Comparison of ENCODE assay signal across 1 cellular context in the genomic region with DNA sequence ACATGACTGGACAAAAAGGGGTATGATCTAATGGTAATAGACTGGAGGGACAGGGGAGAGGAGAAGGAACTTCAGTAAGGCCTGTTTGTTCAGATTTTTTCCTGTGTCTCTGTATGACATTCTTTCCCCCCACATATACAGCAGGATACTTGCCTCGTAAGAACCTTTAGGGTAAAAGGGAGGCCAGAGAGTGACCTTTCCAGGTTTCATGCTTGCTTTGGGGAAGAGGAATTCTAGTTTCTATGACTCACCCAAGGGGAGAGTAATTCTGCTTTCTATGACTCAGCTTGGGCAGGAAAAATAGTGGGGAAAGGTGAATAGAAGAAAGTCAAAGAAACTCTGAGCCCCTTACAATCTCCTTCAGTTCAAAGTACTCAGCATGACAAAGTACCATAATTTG.
TF ChIP-seq lines count a peak whose summit lies in the region.

No MANE protein-coding gene starts in this region.

TF ChIP-seq in WTC11, 78 proteins besides CTCF, POLR2A, EP300 and RAD21 (continued from another document):
- TF ChIP-seq, protein P1, sequence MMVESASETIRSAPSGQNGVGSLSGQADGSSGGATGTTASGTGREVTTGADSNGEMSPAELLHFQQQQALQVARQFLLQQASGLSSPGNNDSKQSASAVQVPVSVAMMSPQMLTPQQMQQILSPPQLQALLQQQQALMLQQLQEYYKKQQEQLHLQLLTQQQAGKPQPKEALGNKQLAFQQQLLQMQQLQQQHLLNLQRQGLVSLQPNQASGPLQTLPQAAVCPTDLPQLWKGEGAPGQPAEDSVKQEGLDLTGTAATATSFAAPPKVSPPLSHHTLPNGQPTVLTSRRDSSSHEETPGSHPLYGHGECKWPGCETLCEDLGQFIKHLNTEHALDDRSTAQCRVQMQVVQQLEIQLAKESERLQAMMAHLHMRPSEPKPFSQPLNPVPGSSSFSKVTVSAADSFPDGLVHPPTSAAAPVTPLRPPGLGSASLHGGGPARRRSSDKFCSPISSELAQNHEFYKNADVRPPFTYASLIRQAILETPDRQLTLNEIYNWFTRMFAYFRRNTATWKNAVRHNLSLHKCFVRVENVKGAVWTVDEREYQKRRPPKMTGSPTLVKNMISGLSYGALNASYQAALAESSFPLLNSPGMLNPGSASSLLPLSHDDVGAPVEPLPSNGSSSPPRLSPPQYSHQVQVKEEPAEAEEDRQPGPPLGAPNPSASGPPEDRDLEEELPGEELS (CRISPR knock-in tag; IDR thresholded peaks at IDR 0.05) = no peak
- TF ChIP-seq CBFB (CRISPR knock-in tag; IDR thresholded peaks at IDR 0.05; ENCODE audit: low read depth) = no peak
- no peak for TF ChIP-seq TP53 (CRISPR knock-in tag; IDR thresholded peaks at IDR 0.05)
- TF ChIP-seq, protein P2, sequence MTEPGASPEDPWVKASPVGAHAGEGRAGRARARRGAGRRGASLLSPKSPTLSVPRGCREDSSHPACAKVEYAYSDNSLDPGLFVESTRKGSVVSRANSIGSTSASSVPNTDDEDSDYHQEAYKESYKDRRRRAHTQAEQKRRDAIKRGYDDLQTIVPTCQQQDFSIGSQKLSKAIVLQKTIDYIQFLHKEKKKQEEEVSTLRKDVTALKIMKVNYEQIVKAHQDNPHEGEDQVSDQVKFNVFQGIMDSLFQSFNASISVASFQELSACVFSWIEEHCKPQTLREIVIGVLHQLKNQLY (CRISPR knock-in tag; IDR thresholded peaks at IDR 0.05) = no peak
- TF ChIP-seq, protein P3, sequence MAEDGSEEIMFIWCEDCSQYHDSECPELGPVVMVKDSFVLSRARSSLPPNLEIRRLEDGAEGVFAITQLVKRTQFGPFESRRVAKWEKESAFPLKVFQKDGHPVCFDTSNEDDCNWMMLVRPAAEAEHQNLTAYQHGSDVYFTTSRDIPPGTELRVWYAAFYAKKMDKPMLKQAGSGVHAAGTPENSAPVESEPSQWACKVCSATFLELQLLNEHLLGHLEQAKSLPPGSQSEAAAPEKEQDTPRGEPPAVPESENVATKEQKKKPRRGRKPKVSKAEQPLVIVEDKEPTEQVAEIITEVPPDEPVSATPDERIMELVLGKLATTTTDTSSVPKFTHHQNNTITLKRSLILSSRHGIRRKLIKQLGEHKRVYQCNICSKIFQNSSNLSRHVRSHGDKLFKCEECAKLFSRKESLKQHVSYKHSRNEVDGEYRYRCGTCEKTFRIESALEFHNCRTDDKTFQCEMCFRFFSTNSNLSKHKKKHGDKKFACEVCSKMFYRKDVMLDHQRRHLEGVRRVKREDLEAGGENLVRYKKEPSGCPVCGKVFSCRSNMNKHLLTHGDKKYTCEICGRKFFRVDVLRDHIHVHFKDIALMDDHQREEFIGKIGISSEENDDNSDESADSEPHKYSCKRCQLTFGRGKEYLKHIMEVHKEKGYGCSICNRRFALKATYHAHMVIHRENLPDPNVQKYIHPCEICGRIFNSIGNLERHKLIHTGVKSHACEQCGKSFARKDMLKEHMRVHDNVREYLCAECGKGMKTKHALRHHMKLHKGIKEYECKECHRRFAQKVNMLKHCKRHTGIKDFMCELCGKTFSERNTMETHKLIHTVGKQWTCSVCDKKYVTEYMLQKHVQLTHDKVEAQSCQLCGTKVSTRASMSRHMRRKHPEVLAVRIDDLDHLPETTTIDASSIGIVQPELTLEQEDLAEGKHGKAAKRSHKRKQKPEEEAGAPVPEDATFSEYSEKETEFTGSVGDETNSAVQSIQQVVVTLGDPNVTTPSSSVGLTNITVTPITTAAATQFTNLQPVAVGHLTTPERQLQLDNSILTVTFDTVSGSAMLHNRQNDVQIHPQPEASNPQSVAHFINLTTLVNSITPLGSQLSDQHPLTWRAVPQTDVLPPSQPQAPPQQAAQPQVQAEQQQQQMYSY (CRISPR knock-in tag; IDR thresholded peaks at IDR 0.05) = no peak
